21 cellular contexts compared by ENCODE assay signal in genomic region chr20:50341050-50341449, GRCh38.
DNase-seq lines count a peak whose midpoint lies in the region; ATAC-seq and TF ChIP-seq lines count a peak whose summit lies in the region.
"Had no signal": no experiment of that assay in that cellular context is flagged by ENCODE, and none has a peak within 500 bp of the region (broad histone marks: within the 10 kb centered on the region; RNA-seq: fewer than 3 reads in every experiment).

No MANE protein-coding gene starts in this region.

- no peaks in the 10 kb centered on the region for H3K9me2 ChIP-seq in hepatocyte (replicated peaks; ENCODE audit: insufficient read depth)

- no peaks in the 10 kb centered on the region for H3K36me3 Mint-ChIP-seq in activated naive CD8-positive, alpha-beta T cell treated with anti-CD3 and anti-CD28 coated beads, Interleukin-2, amount 10 ng/mL, durations not matched to agents 7 days and 5 days
- no peaks in the 10 kb centered on the region for H3K36me3 Mint-ChIP-seq in activated naive CD8-positive, alpha-beta T cell treated with anti-CD3 and anti-CD28 coated beads for 36 hours
- H3K36me3 Mint-ChIP-seq in T-helper 2 cell treated with Interferon-gamma antibody and Interleukin-4, amounts not matched to agents 5 μg/mL and 100 μg/mL, for 36 hours (ENCODE audit: low read depth) = no peaks in the 10 kb centered on the region
- H3K36me3 Mint-ChIP-seq: CD4-positive, CD25-positive, alpha-beta regulatory T cell; CD8-positive, alpha-beta memory T cell had no signal

- H3K36me3 ChIP-seq in BLaER1 treated with 17β-estradiol and CSF1 and Interleukin-3, amounts not matched to agents 10 nM and 100 nM = no peaks in the 10 kb centered on the region
- H3K36me3 ChIP-seq in neutrophil = no peaks in the 10 kb centered on the region
- no peaks in the 10 kb centered on the region for H3K36me3 ChIP-seq in prostate gland
- H3K36me3 ChIP-seq in hepatocyte (replicated peaks; ENCODE audit: insufficient read depth, low read depth) = no peaks in the 10 kb centered on the region

- H3K9ac ChIP-seq in BLaER1 treated with 17β-estradiol and CSF1 and Interleukin-3, amounts not matched to agents 10 nM and 100 nM = no peak overlapping the region

- peaks cover 74% of the 10 kb centered on the region for H3K4me1 Mint-ChIP-seq in activated naive CD8-positive, alpha-beta T cell treated with anti-CD3 and anti-CD28 coated beads, Interleukin-2, amount 10 ng/mL, durations not matched to agents 7 days and 5 days
- peaks cover 34% of the 10 kb centered on the region for H3K4me1 Mint-ChIP-seq in activated naive CD8-positive, alpha-beta T cell treated with anti-CD3 and anti-CD28 coated beads for 36 hours
- peaks cover 60% of the 10 kb centered on the region for H3K4me1 Mint-ChIP-seq in T-helper 2 cell treated with Interferon-gamma antibody and Interleukin-4, amounts not matched to agents 5 μg/mL and 100 μg/mL, for 36 hours (ENCODE audit: low read depth)

- H3K27me3 ChIP-seq in BLaER1 treated with 17β-estradiol and CSF1 and Interleukin-3, amounts not matched to agents 10 nM and 100 nM = peaks cover 33 to 76% (median 56%) of the 10 kb centered on the region in 11 experiments
- no peaks in the 10 kb centered on the region for H3K27me3 ChIP-seq in neutrophil
- H3K27me3 ChIP-seq in prostate gland (replicated peaks; ENCODE audit: insufficient read depth) = no peaks in the 10 kb centered on the region
- H3K27me3 ChIP-seq in hepatocyte = no peaks in the 10 kb centered on the region

- POLR2A ChIA-PET in activated naive CD8-positive, alpha-beta T cell treated with anti-CD3 and anti-CD28 coated beads, Interleukin-2, amount 10 ng/mL, durations not matched to agents 7 days and 5 days (lab: Charles Lee) = no interaction called here

- no peak for TF ChIP-seq POLR2A in prostate gland (IDR thresholded peaks at IDR 0.05)

- peak overlapping the region in 10 of 11 experiments; percentile 74 to 99 (median 96); a peak in 17 of 22 replicates for H3K4me2 ChIP-seq in BLaER1 treated with 17β-estradiol and CSF1 and Interleukin-3, amounts not matched to agents 10 nM and 100 nM
- no peak overlapping the region for H3K4me2 ChIP-seq in hepatocyte

- H3K79me2 ChIP-seq in hepatocyte = no peaks in the 10 kb centered on the region

- H3K4me3 ChIP-seq in BLaER1 treated with 17β-estradiol and CSF1 and Interleukin-3, amounts not matched to agents 10 nM and 100 nM = no peak overlapping the region
- H3K4me3 ChIP-seq in neutrophil (ENCODE audit: low read depth in 1 of 2, low read length in 1 of 2) (no peak overlapping the region), prostate gland (no peak overlapping the region), hepatocyte (no peak overlapping the region)
- H3K4me3 ChIP-seq: GM12878 had no signal

- no peak overlapping the region for H3K4me3 Mint-ChIP-seq in activated naive CD8-positive, alpha-beta T cell treated with anti-CD3 and anti-CD28 coated beads, Interleukin-2, amount 10 ng/mL, durations not matched to agents 7 days and 5 days
- H3K4me3 Mint-ChIP-seq in activated naive CD8-positive, alpha-beta T cell treated with anti-CD3 and anti-CD28 coated beads for 36 hours = no peak overlapping the region
- no peak overlapping the region for H3K4me3 Mint-ChIP-seq in T-helper 2 cell treated with Interferon-gamma antibody and Interleukin-4, amounts not matched to agents 5 μg/mL and 100 μg/mL, for 36 hours
- H3K4me3 Mint-ChIP-seq: CD4-positive, CD25-positive, alpha-beta regulatory T cell; HFFc6 had no signal

- H2AFZ ChIP-seq in hepatocyte = no peak overlapping the region

- peaks cover 87 to 100% (median 99%) of the 10 kb centered on the region in 10 experiments for H3K4me1 ChIP-seq in BLaER1 treated with 17β-estradiol and CSF1 and Interleukin-3, amounts not matched to agents 10 nM and 100 nM
- H3K4me1 ChIP-seq in neutrophil (ENCODE audit: control insufficient read depth in 1 of 2, insufficient read depth in 1 of 2, low read depth in 1 of 2, low read length in 1 of 2) (peaks cover 52 to 70% of the 10 kb centered on the region in 2 experiments), prostate gland (replicated peaks) (peaks cover 6% of the 10 kb centered on the region), hepatocyte (ENCODE audit: insufficient read depth) (peaks cover 12% of the 10 kb centered on the region)

- intact Hi-C loops in prostate gland (cut with DNase I) = no loop called here

- H3K27ac ChIP-seq in BLaER1 treated with 17β-estradiol and CSF1 and Interleukin-3, amounts not matched to agents 10 nM and 100 nM = no peak overlapping the region; a peak in 3 of 22 replicates
- peak overlapping the region; percentile 82 for H3K27ac ChIP-seq in neutrophil
- no peak overlapping the region for H3K27ac ChIP-seq in prostate gland
- H3K27ac ChIP-seq in hepatocyte = no peak overlapping the region

- ATAC-seq in activated naive CD8-positive, alpha-beta T cell treated with anti-CD3 and anti-CD28 coated beads, Interleukin-2, amount 10 ng/mL, durations not matched to agents 7 days and 5 days (ENCODE audit: low read depth) = no peak
- ATAC-seq: GM12878, HCT116 had no signal

- no peaks in the 10 kb centered on the region for H3K9me3 Mint-ChIP-seq in activated naive CD8-positive, alpha-beta T cell treated with anti-CD3 and anti-CD28 coated beads, Interleukin-2, amount 10 ng/mL, durations not matched to agents 7 days and 5 days
- H3K9me3 Mint-ChIP-seq in activated naive CD8-positive, alpha-beta T cell treated with anti-CD3 and anti-CD28 coated beads for 36 hours = no peaks in the 10 kb centered on the region
- H3K9me3 Mint-ChIP-seq in T-helper 2 cell treated with Interferon-gamma antibody and Interleukin-4, amounts not matched to agents 5 μg/mL and 100 μg/mL, for 36 hours = no peaks in the 10 kb centered on the region
- H3K9me3 Mint-ChIP-seq: CD4-positive, CD25-positive, alpha-beta regulatory T cell; CD8-positive, alpha-beta memory T cell; HFFc6 had no signal

- H4K20me1 ChIP-seq in BLaER1 treated with 17β-estradiol and CSF1 and Interleukin-3, amounts not matched to agents 10 nM and 100 nM = peaks cover 0 to 43% (median 0%) of the 10 kb centered on the region in 11 experiments; a peak in 5 of 22 replicates
- H4K20me1 ChIP-seq in hepatocyte (ENCODE audit: insufficient read depth, poor library complexity, severe bottlenecking) = no peaks in the 10 kb centered on the region

- no peak for TF ChIP-seq CTCF in neutrophil (IDR thresholded peaks at IDR 0.05)
- no peak for TF ChIP-seq CTCF in prostate gland (IDR thresholded peaks at IDR 0.05)
- no peak for TF ChIP-seq CTCF in hepatocyte (IDR thresholded peaks at IDR 0.05; ENCODE audit: poor library complexity)

- 87% methylated on average over 9 of the region's 9 CpGs for WGBS in prostate gland
- WGBS in hepatocyte (ENCODE audit: low lambda C conversion rate, missing lambda C conversion rate) = 98% methylated on average over 9 of the region's 9 CpGs

- peak overlapping the region; percentile 90 for H3K27ac Mint-ChIP-seq in activated naive CD8-positive, alpha-beta T cell treated with anti-CD3 and anti-CD28 coated beads, Interleukin-2, amount 10 ng/mL, durations not matched to agents 7 days and 5 days
- no peak overlapping the region for H3K27ac Mint-ChIP-seq in activated naive CD8-positive, alpha-beta T cell treated with anti-CD3 and anti-CD28 coated beads for 36 hours
- H3K27ac Mint-ChIP-seq in T-helper 2 cell treated with Interferon-gamma antibody and Interleukin-4, amounts not matched to agents 5 μg/mL and 100 μg/mL, for 36 hours = no peak overlapping the region

- H3K27me3 Mint-ChIP-seq in activated naive CD8-positive, alpha-beta T cell treated with anti-CD3 and anti-CD28 coated beads, Interleukin-2, amount 10 ng/mL, durations not matched to agents 7 days and 5 days = no peaks in the 10 kb centered on the region
- peaks cover 2% of the 10 kb centered on the region for H3K27me3 Mint-ChIP-seq in activated naive CD8-positive, alpha-beta T cell treated with anti-CD3 and anti-CD28 coated beads for 36 hours
- no peaks in the 10 kb centered on the region for H3K27me3 Mint-ChIP-seq in T-helper 2 cell treated with Interferon-gamma antibody and Interleukin-4, amounts not matched to agents 5 μg/mL and 100 μg/mL, for 36 hours (ENCODE audit: low read depth)

- DNase-seq in activated naive CD8-positive, alpha-beta T cell treated with anti-CD3 and anti-CD28 coated beads, Interleukin-2, amount 10 ng/mL, durations not matched to agents 7 days and 5 days = no peak
- DNase-seq in activated naive CD8-positive, alpha-beta T cell treated with anti-CD3 and anti-CD28 coated beads for 36 hours = no peak
- DNase-seq in T-helper 2 cell treated with Interferon-gamma antibody and Interleukin-4, amounts not matched to agents 5 μg/mL and 100 μg/mL, for 36 hours (ENCODE audit: low spot score) = no peak
- DNase-seq in prostate gland (ENCODE audit: low spot score) (no peak), hepatocyte (ENCODE audit: low spot score) (no peak)
- DNase-seq: 8988T; C1 segment of cervical spinal cord; CD4-positive, CD25-positive, alpha-beta regulatory T cell; CD8-positive, alpha-beta memory T cell; COR-L47; DMS 273 treated with DMSO at 0.1 percent for 48 hours; DMS53; DND-41; EL; GOT3; H7; HFFc6 had no signal

- H3K9me3 ChIP-seq in BLaER1 treated with 17β-estradiol and CSF1 and Interleukin-3, amounts not matched to agents 10 nM and 100 nM (replicated peaks in 1 of 11) = no peaks in the 10 kb centered on the region
- H3K9me3 ChIP-seq in neutrophil (no peaks in the 10 kb centered on the region), prostate gland (no peaks in the 10 kb centered on the region), hepatocyte (ENCODE audit: low read depth) (no peaks in the 10 kb centered on the region)
